In genomic region chr17:38352245-38353083, GRCh38 we compare ENCODE assay signal across 8 cellular contexts. TPM values are rescaled to one million over a fixed set of nuclear protein-coding genes. Genes with fewer than 3 reads are reported as not detected.
A peak's percentile ranks its signal among the peaks of the same experiment; 100 is the strongest.
DNase-seq lines count a peak whose midpoint lies in the region; ATAC-seq and TF ChIP-seq lines count a peak whose summit lies in the region.

No MANE protein-coding gene starts in this region.

- H3K9me3 ChIP-seq in Loucy (ENCODE audit: insufficient read depth, low read depth, low read length): no peaks in the 10 kb centered on the region
- no peaks in the 10 kb centered on the region for H3K9me3 ChIP-seq in cardiac muscle cell (ENCODE audit: low read depth)

- H3K27me3 Mint-ChIP-seq in activated T-helper 1 cell treated with anti-CD3 and anti-CD28 coated beads, Interleukin-12 subunit alpha, Interleukin-12 subunit beta, Interleukin-2, Interleukin-4 antibody, amounts not matched to agents 30 ng/mL and 10 ng/mL and 1 ng/mL, durations not matched to agents 14 hours and 24 hours and 36 hours (ENCODE audit: insufficient read depth): peaks cover 6% of the 10 kb centered on the region
- H3K27me3 Mint-ChIP-seq in osteocyte (ENCODE audit: unreplicated experiment): no peaks in the 10 kb centered on the region

- H3K9me2 ChIP-seq in Loucy (replicated peaks; ENCODE audit: low read depth, low read length): no peaks in the 10 kb centered on the region

- peak; percentile 28 for ATAC-seq in GM19035 (IDR thresholded peaks at IDR 0.05; ENCODE audit: unreplicated experiment)

- H3K9me3 Mint-ChIP-seq in activated T-helper 1 cell treated with anti-CD3 and anti-CD28 coated beads, Interleukin-12 subunit alpha, Interleukin-12 subunit beta, Interleukin-2, Interleukin-4 antibody, amounts not matched to agents 30 ng/mL and 10 ng/mL and 1 ng/mL, durations not matched to agents 14 hours and 24 hours and 36 hours: no peaks in the 10 kb centered on the region
- H3K9me3 Mint-ChIP-seq in osteocyte (ENCODE audit: unreplicated experiment): no peaks in the 10 kb centered on the region

- intact Hi-C loops in activated T-helper 1 cell treated with anti-CD3 and anti-CD28 coated beads, Interleukin-12 subunit alpha, Interleukin-12 subunit beta, Interleukin-2, Interleukin-4 antibody, amounts not matched to agents 30 ng/mL and 10 ng/mL and 1 ng/mL, durations not matched to agents 14 hours and 24 hours and 36 hours (cut with micrococcal nuclease): loop anchor here (5.0 kb wide), 1 partner anchor 615 kb away; the partner anchor contains the start of gene FBXO47

- peak overlapping the region; percentile 88 for H3K4me2 ChIP-seq in Loucy (ENCODE audit: low read depth, low read length, poor library complexity, severe bottlenecking)

- no peak overlapping the region for H3K27ac Mint-ChIP-seq in activated T-helper 1 cell treated with anti-CD3 and anti-CD28 coated beads, Interleukin-12 subunit alpha, Interleukin-12 subunit beta, Interleukin-2, Interleukin-4 antibody, amounts not matched to agents 30 ng/mL and 10 ng/mL and 1 ng/mL, durations not matched to agents 14 hours and 24 hours and 36 hours
- H3K27ac Mint-ChIP-seq in osteocyte (ENCODE audit: unreplicated experiment): peak overlapping the region; percentile 63

- H3K4me1 ChIP-seq in Loucy (ENCODE audit: insufficient read depth, low read length, poor library complexity, severe bottlenecking) (peaks cover 49% of the 10 kb centered on the region), cardiac muscle cell (ENCODE audit: low read depth) (peaks cover 14% of the 10 kb centered on the region)

- H3K36me3 ChIP-seq in Loucy (ENCODE audit: insufficient read depth, low read length) (no peaks in the 10 kb centered on the region), cardiac muscle cell (no peaks in the 10 kb centered on the region)

- peak overlapping the region; percentile 77 for H3K4me3 ChIP-seq in AG09309 (ENCODE audit: control insufficient read depth, low read depth, low read length)
- peak overlapping the region; percentile 81 for H3K4me3 ChIP-seq in Loucy (ENCODE audit: low read length, poor library complexity, severe bottlenecking)
- H3K4me3 ChIP-seq in cardiac muscle cell: peak overlapping the region; percentile 99

- no peak for TF ChIP-seq CTCF in AG09309 (IDR thresholded peaks at IDR 0.05; ENCODE audit: control insufficient read depth, insufficient read depth, low read depth, low read length, missing control alignments)
- TF ChIP-seq CTCF in Loucy (conservative IDR thresholded peaks at IDR 0.05; ENCODE audit: low read length): no peak
- TF ChIP-seq CTCF in cardiac muscle cell (IDR thresholded peaks at IDR 0.05; ENCODE audit: low read depth, low read length): no peak
- no peak for TF ChIP-seq CTCF in osteocyte (IDR thresholded peaks at IDR 0.05)

- H3K9ac ChIP-seq in Loucy (ENCODE audit: low read depth, low read length, poor library complexity, severe bottlenecking): peak overlapping the region; percentile 81

- H2AFZ ChIP-seq in Loucy (ENCODE audit: low read length): peak overlapping the region; percentile 67

- H3K36me3 Mint-ChIP-seq in activated T-helper 1 cell treated with anti-CD3 and anti-CD28 coated beads, Interleukin-12 subunit alpha, Interleukin-12 subunit beta, Interleukin-2, Interleukin-4 antibody, amounts not matched to agents 30 ng/mL and 10 ng/mL and 1 ng/mL, durations not matched to agents 14 hours and 24 hours and 36 hours (ENCODE audit: low read depth): peaks cover 10% of the 10 kb centered on the region
- H3K36me3 Mint-ChIP-seq in osteocyte (ENCODE audit: unreplicated experiment): peaks cover 1% of the 10 kb centered on the region

- H3K27me3 ChIP-seq in Loucy (ENCODE audit: insufficient read depth, low read length, poor library complexity, severe bottlenecking) (no peaks in the 10 kb centered on the region), cardiac muscle cell (no peaks in the 10 kb centered on the region)

- H3K79me2 ChIP-seq in Loucy (ENCODE audit: insufficient read depth, low read length): peaks cover 53% of the 10 kb centered on the region

- H4K20me1 ChIP-seq in Loucy (ENCODE audit: insufficient read depth, low read length, poor library complexity, severe bottlenecking): peaks cover 26% of the 10 kb centered on the region

- H3K4me1 Mint-ChIP-seq in activated T-helper 1 cell treated with anti-CD3 and anti-CD28 coated beads, Interleukin-12 subunit alpha, Interleukin-12 subunit beta, Interleukin-2, Interleukin-4 antibody, amounts not matched to agents 30 ng/mL and 10 ng/mL and 1 ng/mL, durations not matched to agents 14 hours and 24 hours and 36 hours (ENCODE audit: low read depth): peaks cover 45% of the 10 kb centered on the region
- H3K4me1 Mint-ChIP-seq in osteocyte (ENCODE audit: unreplicated experiment): peaks cover 48% of the 10 kb centered on the region

- DNase-seq in AG09309 (ENCODE audit: low read depth): no peak
- DNase-seq in activated T-helper 1 cell treated with anti-CD3 and anti-CD28 coated beads, Interleukin-12 subunit alpha, Interleukin-12 subunit beta, Interleukin-2, Interleukin-4 antibody, amounts not matched to agents 30 ng/mL and 10 ng/mL and 1 ng/mL, durations not matched to agents 14 hours and 24 hours and 36 hours (ENCODE audit: low spot score): peak; percentile 3
- DNase-seq in cardiac muscle cell (ENCODE audit: low read depth in 1 of 2, low spot score in 1 of 2): peak; percentile 31 to 53
- DNase-seq in osteocyte (ENCODE audit: extremely low spot score, unreplicated experiment): no peak
- no peak for DNase-seq in medulla oblongata (ENCODE audit: extremely low spot score)
- DNase-seq in COLO829 (ENCODE audit: low spot score): no peak

- H3K27ac ChIP-seq in cardiac muscle cell: peak overlapping the region; percentile 86

- no peaks in the 10 kb centered on the region for H3F3A ChIP-seq in Loucy (ENCODE audit: low read depth)

- peak overlapping the region; percentile 77 for H3K4me3 Mint-ChIP-seq in activated T-helper 1 cell treated with anti-CD3 and anti-CD28 coated beads, Interleukin-12 subunit alpha, Interleukin-12 subunit beta, Interleukin-2, Interleukin-4 antibody, amounts not matched to agents 30 ng/mL and 10 ng/mL and 1 ng/mL, durations not matched to agents 14 hours and 24 hours and 36 hours
- peak overlapping the region; percentile 79 for H3K4me3 Mint-ChIP-seq in osteocyte (ENCODE audit: unreplicated experiment)

RNA-seq across cellular contexts. Expression of gene SOCS7, which starts 0.8 kb away (rescaled TPM):
- total RNA-seq in activated T-helper 1 cell treated with anti-CD3 and anti-CD28 coated beads, Interleukin-12 subunit alpha, Interleukin-12 subunit beta, Interleukin-2, Interleukin-4 antibody, amounts not matched to agents 30 ng/mL and 10 ng/mL and 1 ng/mL, durations not matched to agents 14 hours and 24 hours and 36 hours: 30.4 and 32.3 TPM in 2 replicates
- total RNA-seq in cardiac muscle cell (12.5 and 18.7 TPM in 2 replicates), osteocyte (17.3 and 19.1 TPM in 2 replicates)
- 2.8 and 4.2 TPM in 2 replicates for polyA plus RNA-seq in cardiac muscle cell

RNA-seq across cellular contexts. Expression of gene GPR179, which starts 8.7 kb away (rescaled TPM):
- total RNA-seq in activated T-helper 1 cell treated with anti-CD3 and anti-CD28 coated beads, Interleukin-12 subunit alpha, Interleukin-12 subunit beta, Interleukin-2, Interleukin-4 antibody, amounts not matched to agents 30 ng/mL and 10 ng/mL and 1 ng/mL, durations not matched to agents 14 hours and 24 hours and 36 hours: 0.03 TPM in 1 of 2 replicates, not detected in the other
- total RNA-seq in cardiac muscle cell: 0.07 and 0.51 TPM in 2 replicates
- polyA plus RNA-seq in cardiac muscle cell: 0.12 TPM in 1 of 2 replicates, not detected in the other
- total RNA-seq in osteocyte: 0.13 TPM in 1 of 2 replicates, not detected in the other

RNA-seq across cellular contexts. Expression of gene MRPL45, which starts 55.5 kb away (rescaled TPM):
- 41.8 and 43.1 TPM in 2 replicates for total RNA-seq in activated T-helper 1 cell treated with anti-CD3 and anti-CD28 coated beads, Interleukin-12 subunit alpha, Interleukin-12 subunit beta, Interleukin-2, Interleukin-4 antibody, amounts not matched to agents 30 ng/mL and 10 ng/mL and 1 ng/mL, durations not matched to agents 14 hours and 24 hours and 36 hours
- 42.0 and 46.7 TPM in 2 replicates for total RNA-seq in cardiac muscle cell
- polyA plus RNA-seq in cardiac muscle cell: 43.5 and 49.0 TPM in 2 replicates
- 38.2 and 40.2 TPM in 2 replicates for total RNA-seq in osteocyte

Comparison
In these comparisons a context has a peak if more than half of its experiments do, and no peak if none do; other contexts are left out.
1. DNase-seq: peak in activated T-helper 1 cell treated with anti-CD3 and anti-CD28 coated beads, Interleukin-12 subunit alpha, Interleukin-12 subunit beta, Interleukin-2, Interleukin-4 antibody, amounts not matched to agents 30 ng/mL and 10 ng/mL and 1 ng/mL, durations not matched to agents 14 hours and 24 hours and 36 hours (single experiment) and cardiac muscle cell (2 of 2); none in AG09309 (single experiment), osteocyte (single experiment), medulla oblongata (single experiment) and COLO829 (single experiment).
2. Peak in every context shown above with its lines, with median percentiles within 50 percentile points of each other: H3K4me3 ChIP-seq.